16 cellular contexts compared by ENCODE assay signal in the genomic region with DNA sequence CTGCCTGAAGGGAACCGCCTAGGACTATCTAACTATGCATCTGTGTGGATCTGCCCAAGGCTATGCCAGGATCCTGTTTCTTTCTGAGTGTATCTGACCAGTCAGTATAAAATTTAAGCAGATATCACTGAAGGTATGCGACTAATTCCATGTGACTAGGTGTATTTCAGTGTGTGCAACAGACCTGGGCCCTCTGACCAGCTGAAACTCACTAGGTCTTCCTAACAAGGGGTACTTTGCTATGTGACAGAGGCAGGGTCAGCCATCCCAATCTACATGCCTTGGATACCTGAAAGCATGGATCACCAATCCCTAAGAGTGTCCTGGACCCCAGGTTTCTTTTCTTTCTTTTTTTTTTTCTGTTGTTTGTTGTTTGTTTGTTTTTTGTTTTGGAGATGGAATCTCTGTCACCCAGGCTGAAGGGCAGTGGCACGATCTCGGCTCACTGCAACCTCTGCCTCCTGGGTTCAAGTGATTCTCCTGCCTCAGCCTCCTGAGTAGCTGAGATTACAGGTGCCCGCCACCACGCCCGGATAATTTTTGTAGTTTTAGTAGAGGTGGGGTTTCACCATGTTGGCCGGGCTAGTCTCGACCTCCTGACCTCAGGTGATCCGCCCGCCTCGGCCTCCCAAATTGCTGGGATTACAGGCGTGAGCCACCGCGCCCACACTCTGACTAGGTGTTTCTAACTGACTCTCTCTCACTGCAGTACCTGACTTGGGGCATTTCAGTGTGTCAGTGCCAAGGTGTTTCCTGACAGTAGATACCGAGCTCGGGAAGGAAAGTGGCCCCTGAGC. TPM values are rescaled to one million over a fixed set of nuclear protein-coding genes. Genes with fewer than 3 reads are reported as not detected.
A peak's percentile ranks its signal among the peaks of the same experiment; 100 is the strongest.
DNase-seq lines count a peak whose midpoint lies in the region; FAIRE-seq and TF ChIP-seq lines count a peak whose summit lies in the region.
"Had no signal": no experiment of that assay in that cellular context is flagged by ENCODE, and none has a peak within 500 bp of the region (broad histone marks: within the 10 kb centered on the region; RNA-seq: fewer than 3 reads in every experiment).

No MANE protein-coding gene starts in this region.

- H3K4me2 ChIP-seq in osteoblast (ENCODE audit: insufficient read depth, low read length), result no peak overlapping the region

- H3K36me3 Mint-ChIP-seq in CD14-positive monocyte (no peaks in the 10 kb centered on the region), glutamatergic neuron (ENCODE audit: unreplicated experiment) (no peaks in the 10 kb centered on the region)

- no peaks in the 10 kb centered on the region; the same call in 1 of the 2 replicates for H3K9me3 ChIP-seq in HEK293 (ENCODE audit: control insufficient read depth, insufficient read depth, low read depth, low read length)
- no peaks in the 10 kb centered on the region for H3K9me3 ChIP-seq in kidney (ENCODE audit: control insufficient read depth in 1 of 2, low read length in 2 of 2)
- H3K9me3 ChIP-seq in osteoblast (ENCODE audit: low read depth, low read length), result no peaks in the 10 kb centered on the region
- H3K9me3 ChIP-seq: Peyer's patch had no signal

- peak overlapping the region in 1 of 2 donors; percentile 55 for H3K9ac ChIP-seq in kidney (ENCODE audit: low read length in 2 of 2)

- no peaks in the 10 kb centered on the region for H4K20me1 ChIP-seq in osteoblast (ENCODE audit: insufficient read depth, low read length)

- H3K4me3 Mint-ChIP-seq in CD14-positive monocyte (peak overlapping the region in 1 of 2 donors; percentile 49), glutamatergic neuron (ENCODE audit: unreplicated experiment) (no peak overlapping the region)
- H3K4me3 Mint-ChIP-seq: B cell; CD8-positive, alpha-beta memory T cell; H9 had no signal

- DNase-seq in CD14-positive monocyte (ENCODE audit: low spot score) (peak; percentile 30), kidney (peak; percentile 75), osteoblast (ENCODE audit: insufficient read length, low spot score, missing footprints) (peak; percentile 85), glutamatergic neuron (no peak), urothelium cell line (ENCODE audit: low spot score) (no peak), cortex of kidney (lab: John Stamatoyannopoulos, UW) (no peak)
- no peak for DNase-seq in activated CD4-positive, CD25-positive, alpha-beta regulatory T cell (lab: John Stamatoyannopoulos, UW)
- DNase-seq: GF-D8, Kasumi-1, NCI-H1930, NCI-H510A treated with DMSO at 0.1 percent for 48 hours had no signal

- no peak overlapping the region for H3K27ac Mint-ChIP-seq in CD14-positive monocyte
- H3K27ac Mint-ChIP-seq in glutamatergic neuron (ENCODE audit: unreplicated experiment), result no peak overlapping the region
- H3K27ac Mint-ChIP-seq: B cell had no signal

- H3K9me3 Mint-ChIP-seq in CD14-positive monocyte (peaks cover 0 to 4% (median 0%) of the 10 kb centered on the region in 7 donors), glutamatergic neuron (ENCODE audit: unreplicated experiment) (peaks cover 2% of the 10 kb centered on the region)
- H3K9me3 Mint-ChIP-seq: CD8-positive, alpha-beta memory T cell; H9 had no signal

- POLR2A ChIA-PET in HEK293 (lab: Yijun Ruan, JAX), result interaction anchor here (1.5 kb wide), 1 partner anchor 80 kb away, joined by 3 read pairs; a partner anchor contains a TSS

- H3K4me3 ChIP-seq in HEK293 (ENCODE audit: low read depth, low read length) (no peak overlapping the region), kidney (ENCODE audit: low read length in 2 of 2) (no peak overlapping the region), osteoblast (ENCODE audit: insufficient read depth, low read length) (no peak overlapping the region)
- H3K4me3 ChIP-seq: Peyer's patch had no signal

- peaks cover 4% of the 10 kb centered on the region for H3K27me3 ChIP-seq in osteoblast (ENCODE audit: insufficient read depth, low read length)
- H3K27me3 ChIP-seq: Peyer's patch had no signal

- CTCF ChIA-PET in HEK293 (lab: Yijun Ruan, JAX), result interaction anchor here (0.6 to 0.7 kb wide), 2 partner anchors 168 to 1316 kb away, joined by 3 to 4 read pairs; no protein-coding TSS in a partner anchor

- intact Hi-C loops in CD14-positive monocyte (cut with micrococcal nuclease), result no loop called here
- intact Hi-C loops in kidney (cut with DNase I), result no loop called here

- TF ChIP-seq CTCF in CD14-positive monocyte (IDR thresholded peaks at IDR 0.05) (no peak), HEK293 (tag by site-specific recombination; IDR thresholded peaks at IDR 0.05) (0 out of 2 replicates have a peak, but pooled peaks have one; percentile 8), kidney (IDR thresholded peaks at IDR 0.05; ENCODE audit: borderline replicate concordance, extremely low read depth, insufficient read depth) (no peak), osteoblast (IDR thresholded peaks at IDR 0.05; ENCODE audit: extremely low read depth, low read depth, low read length) (no peak), glutamatergic neuron (IDR thresholded peaks at IDR 0.05; ENCODE audit: partially characterized antibody, unreplicated experiment) (no peak)

- H3K4me1 Mint-ChIP-seq in CD14-positive monocyte (no peaks in the 10 kb centered on the region), glutamatergic neuron (ENCODE audit: low read depth, unreplicated experiment) (no peaks in the 10 kb centered on the region)
- H3K4me1 Mint-ChIP-seq: B cell had no signal

- H3K36me3 ChIP-seq in HEK293 (ENCODE audit: control insufficient read depth in 2 of 2, insufficient read depth in 1 of 2, low read length in 2 of 2), result no peaks in the 10 kb centered on the region
- H3K36me3 ChIP-seq in kidney (ENCODE audit: control insufficient read depth in 1 of 2, insufficient read depth in 2 of 2, low read length in 2 of 2), result peaks cover 0 to 2% of the 10 kb centered on the region in 2 donors
- no peaks in the 10 kb centered on the region for H3K36me3 ChIP-seq in osteoblast (ENCODE audit: insufficient read depth, low read length)

- peaks cover 30 to 36% (median 32%) of the 10 kb centered on the region in 3 donors for H3K27me3 Mint-ChIP-seq in CD14-positive monocyte (ENCODE audit: low read depth in 3 of 3)
- peaks cover 9% of the 10 kb centered on the region for H3K27me3 Mint-ChIP-seq in glutamatergic neuron (ENCODE audit: unreplicated experiment)
- H3K27me3 Mint-ChIP-seq: B cell; CD8-positive, alpha-beta memory T cell had no signal

- H3K27ac ChIP-seq in HEK293 (ENCODE audit: extremely low read depth, low read depth, low read length) (no peak overlapping the region), kidney (ENCODE audit: low read depth in 2 of 2, low read length in 2 of 2) (no peak overlapping the region), osteoblast (ENCODE audit: low read depth, low read length) (no peak overlapping the region)
- H3K27ac ChIP-seq: Peyer's patch had no signal

- H3K79me2 ChIP-seq in osteoblast (ENCODE audit: insufficient read depth, low read length), result no peaks in the 10 kb centered on the region

- FAIRE-seq in kidney (lab: Jason Lieb, UNC) (no peak), urothelium cell line (lab: Jason Lieb, UNC) (no peak)

- H2AFZ ChIP-seq in osteoblast (ENCODE audit: low read length), result no peak overlapping the region

- H3K4me1 ChIP-seq in HEK293 (ENCODE audit: control insufficient read depth, insufficient read depth, low read length) (no peaks in the 10 kb centered on the region), kidney (ENCODE audit: control insufficient read depth in 1 of 2, insufficient read depth in 1 of 2, low read depth in 1 of 2, low read length in 2 of 2) (peaks cover 0 to 4% of the 10 kb centered on the region in 2 donors), osteoblast (ENCODE audit: insufficient read depth, low read length) (no peaks in the 10 kb centered on the region)
- H3K4me1 ChIP-seq: Peyer's patch had no signal

TF ChIP-seq in HEK293, 187 proteins besides CTCF, POLR2A, EP300 and RAD21:
- TF ChIP-seq ZNF350 (tag by site-specific recombination; IDR thresholded peaks at IDR 0.05), result no peak
- peak; percentile 83; the same call in 1 of the 2 replicates for TF ChIP-seq ZNF747 (tag by site-specific recombination; IDR thresholded peaks at IDR 0.05)
- TF ChIP-seq ZNF501 (tag by site-specific recombination; IDR thresholded peaks at IDR 0.05), result no peak
- no peak for TF ChIP-seq ZNF548 (tag by site-specific recombination; IDR thresholded peaks at IDR 0.05)
- peak; percentile 25; the same call in 1 of the 2 replicates for TF ChIP-seq KLF1 (tag by site-specific recombination; IDR thresholded peaks at IDR 0.05)
- TF ChIP-seq ZNF544 (tag by site-specific recombination; IDR thresholded peaks at IDR 0.05), result 0 out of 2 replicates have a peak, but pooled peaks have one; percentile 18
- TF ChIP-seq ZNF391 (tag by site-specific recombination; IDR thresholded peaks at IDR 0.05; ENCODE audit: borderline replicate concordance, low read depth), result no peak
- 0 out of 2 replicates have a peak, but pooled peaks have one; percentile 8 for TF ChIP-seq ZNF530 (tag by site-specific recombination; IDR thresholded peaks at IDR 0.05; ENCODE audit: low read depth)
- TF ChIP-seq ZBTB17 (tag by site-specific recombination; IDR thresholded peaks at IDR 0.05), result peak; percentile 77
- peak; percentile 36; the same call in 1 of the 2 replicates for TF ChIP-seq BCL11B (tag by site-specific recombination; IDR thresholded peaks at IDR 0.05; ENCODE audit: low read depth)
- TF ChIP-seq ZNF521 (tag by site-specific recombination; IDR thresholded peaks at IDR 0.05), result peak; percentile 69; the same call in 1 of the 2 replicates

RNA-seq across cellular contexts. Expression of a gene that starts 43.5 kb away (rescaled TPM):
- polyA plus RNA-seq in CD14-positive monocyte (under 1 TPM in 1 of 2 donors, not detected in 1; 0.07 TPM), kidney (ENCODE audit: insufficient read depth, low read depth, low replicate concordance) (7.6 TPM)
- total RNA-seq in kidney (51.7 TPM), osteoblast (under 0.01 TPM in 2 replicates), glutamatergic neuron (ENCODE audit: unreplicated experiment) (0.49 TPM)

RNA-seq across cellular contexts. Expression of a gene that starts 44.8 kb away (rescaled TPM):
- 10 to 100 TPM; 57.1 to 60.3 TPM for polyA plus RNA-seq in CD14-positive monocyte
- 165 TPM for total RNA-seq in kidney
- 155 TPM for polyA plus RNA-seq in kidney (ENCODE audit: insufficient read depth, low read depth, low replicate concordance)
- 69.0 and 87.2 TPM in 2 replicates for total RNA-seq in osteoblast
- 119 TPM for total RNA-seq in glutamatergic neuron (ENCODE audit: unreplicated experiment)

RNA-seq across cellular contexts. Expression of a gene that starts 57.0 kb away (rescaled TPM):
- polyA plus RNA-seq in CD14-positive monocyte (1 to 10 TPM; 4.2 to 6.5 TPM), kidney (ENCODE audit: insufficient read depth, low read depth, low replicate concordance) (18.9 TPM)
- total RNA-seq in kidney (28.9 TPM), osteoblast (17.1 and 19.5 TPM in 2 replicates), glutamatergic neuron (ENCODE audit: unreplicated experiment) (86.3 TPM)

Comparison
In these comparisons a context has a peak if more than half of its experiments do, and no peak if none do; other contexts are left out.
1. DNase-seq: peak in CD14-positive monocyte (single experiment), kidney (single experiment) and osteoblast (single experiment); none in activated CD4-positive, CD25-positive, alpha-beta regulatory T cell (0 of 4), glutamatergic neuron (single experiment), urothelium cell line (single experiment) and cortex of kidney (single experiment).
2. RNA of a gene that starts 43.5 kb away (total RNA-seq): 51.7 TPM in kidney (single experiment); 0.49 TPM in glutamatergic neuron (single experiment) and under 0.01 TPM in osteoblast; every median in the first group is over 10 times any median in the second.